In the genomic region with DNA sequence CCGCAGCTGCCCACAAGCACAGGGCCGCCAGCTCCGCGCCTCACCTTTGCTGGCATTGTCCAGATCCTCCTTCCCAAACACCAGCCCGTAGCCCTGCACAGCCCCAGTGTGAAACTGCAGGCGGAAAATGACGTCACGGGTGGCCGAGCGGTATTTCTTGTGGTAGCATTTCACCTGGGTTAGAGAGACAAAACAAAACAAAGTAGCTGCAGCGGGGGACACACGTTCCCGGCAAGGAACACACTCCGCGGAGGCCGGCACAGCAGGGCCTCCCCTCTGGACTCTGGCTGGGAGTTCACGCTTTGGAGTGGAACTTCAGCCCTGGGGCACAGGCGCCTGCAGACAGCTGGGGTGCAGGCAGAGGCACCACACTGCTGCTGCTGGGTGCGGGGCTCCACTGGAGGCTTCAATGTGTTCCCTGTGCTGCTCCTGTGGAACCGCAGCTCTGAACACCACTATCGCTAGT, we compare ENCODE assay signal across 1 cellular context.
TF ChIP-seq lines count a peak whose summit lies in the region.

No MANE protein-coding gene starts in this region.

TF ChIP-seq in SK-N-SH treated with all-trans-retinoic acid at 6 μM for 48 hours, 23 proteins besides CTCF, POLR2A, EP300 and RAD21 (continued from another document):
- TF ChIP-seq CREB5 (CRISPR knock-in tag; IDR thresholded peaks at IDR 0.05; ENCODE audit: low read depth) (no peak), ZNF70 (CRISPR knock-in tag; IDR thresholded peaks at IDR 0.05) (no peak), ARNTL (CRISPR knock-in tag; IDR thresholded peaks at IDR 0.05; ENCODE audit: borderline replicate concordance, low read depth) (no peak), TCF4 (CRISPR knock-in tag; IDR thresholded peaks at IDR 0.05; ENCODE audit: borderline replicate concordance) (no peak), ZFP30 (CRISPR knock-in tag; IDR thresholded peaks at IDR 0.05) (no peak), RARB (CRISPR knock-in tag; IDR thresholded peaks at IDR 0.05) (no peak), ZFP3 (CRISPR knock-in tag; IDR thresholded peaks at IDR 0.05) (no peak), BACH2 (CRISPR knock-in tag; IDR thresholded peaks at IDR 0.05; ENCODE audit: borderline replicate concordance) (no peak), CSRNP3 (CRISPR knock-in tag; IDR thresholded peaks at IDR 0.05) (no peak), GLIS3 (CRISPR knock-in tag; IDR thresholded peaks at IDR 0.05) (no peak), PPARA (CRISPR knock-in tag; IDR thresholded peaks at IDR 0.05; ENCODE audit: borderline replicate concordance) (no peak), ESRRG (CRISPR knock-in tag; IDR thresholded peaks at IDR 0.05) (no peak), TOX (CRISPR knock-in tag; IDR thresholded peaks at IDR 0.05; ENCODE audit: borderline replicate concordance) (no peak), ZNF8 (CRISPR knock-in tag; IDR thresholded peaks at IDR 0.05) (no peak)
